In genomic region chr9:5902377-5902776, GRCh38 we compare ENCODE assay signal across 37 cellular contexts. TPM values are rescaled to one million over a fixed set of nuclear protein-coding genes. Genes with fewer than 3 reads are reported as not detected.
"Had no signal": no experiment of that assay in that cellular context is flagged by ENCODE, and none has a peak within 500 bp of the region (broad histone marks: within the 10 kb centered on the region; RNA-seq: fewer than 3 reads in every experiment).

No MANE protein-coding gene starts in this region.

- H3K27me3 Mint-ChIP-seq: activated CD4-positive, alpha-beta memory T cell treated with anti-CD3 and anti-CD28 coated beads for 36 hours; activated CD4-positive, alpha-beta T cell treated with anti-CD3 and anti-CD28 coated beads, Interleukin-2, amount 10 ng/mL, durations not matched to agents 24 days and 14 days; activated CD8-positive, alpha-beta memory T cell treated with anti-CD3 and anti-CD28 coated beads, Interleukin-2, amount 10 ng/mL, durations not matched to agents 7 days and 5 days; activated CD8-positive, alpha-beta T cell treated with anti-CD3 and anti-CD28 coated beads for 36 hours; activated naive CD4-positive, alpha-beta T cell treated with anti-CD3 and anti-CD28 coated beads, Interleukin-2, amount 10 ng/mL, durations not matched to agents 7 days and 5 days; activated naive CD4-positive, alpha-beta T cell treated with anti-CD3 and anti-CD28 coated beads, Interleukin-2, amount 50 U/mL, for 24 hours; activated naive CD8-positive, alpha-beta T cell; activated naive CD8-positive, alpha-beta T cell treated with anti-CD3 and anti-CD28 coated beads, Interleukin-2, amount 10 ng/mL, durations not matched to agents 7 days and 5 days; activated naive CD8-positive, alpha-beta T cell treated with anti-CD3 and anti-CD28 coated beads, Interleukin-2, amount 50 U/mL, for 24 hours; activated T-cell treated with anti-CD3 and anti-CD28 coated beads, Interleukin-2, amount 50 U/mL, for 24 hours; brain; T-cell had no signal

- ATAC-seq: activated CD4-positive, CD25-positive, alpha-beta regulatory T cell treated with anti-CD3 and anti-CD28 coated beads, Interleukin-2, amount 50 U/mL, for 24 hours; activated CD8-positive, alpha-beta memory T cell treated with anti-CD3 and anti-CD28 coated beads, Interleukin-2, amount 10 ng/mL, durations not matched to agents 7 days and 5 days; activated CD8-positive, alpha-beta T cell treated with anti-CD3 and anti-CD28 coated beads for 36 hours; activated naive CD8-positive, alpha-beta T cell treated with anti-CD3 and anti-CD28 coated beads, Interleukin-2, amount 50 U/mL, for 24 hours; T-cell; WTC11 had no signal

- H3K4me1 ChIP-seq: ascending aorta had no signal

- H3K4me3 Mint-ChIP-seq: activated CD4-positive, alpha-beta memory T cell treated with anti-CD3 and anti-CD28 coated beads for 36 hours; activated CD4-positive, alpha-beta T cell treated with anti-CD3 and anti-CD28 coated beads, Interleukin-2, amount 10 ng/mL, durations not matched to agents 24 days and 14 days; activated CD8-positive, alpha-beta memory T cell treated with anti-CD3 and anti-CD28 coated beads, Interleukin-2, amount 10 ng/mL, durations not matched to agents 7 days and 5 days; activated CD8-positive, alpha-beta T cell treated with anti-CD3 and anti-CD28 coated beads for 36 hours; activated naive CD4-positive, alpha-beta T cell treated with anti-CD3 and anti-CD28 coated beads, Interleukin-2, amount 10 ng/mL, durations not matched to agents 7 days and 5 days; activated naive CD4-positive, alpha-beta T cell treated with anti-CD3 and anti-CD28 coated beads, Interleukin-2, amount 50 U/mL, for 24 hours; activated naive CD8-positive, alpha-beta T cell; activated naive CD8-positive, alpha-beta T cell treated with anti-CD3 and anti-CD28 coated beads, Interleukin-2, amount 10 ng/mL, durations not matched to agents 7 days and 5 days; activated naive CD8-positive, alpha-beta T cell treated with anti-CD3 and anti-CD28 coated beads, Interleukin-2, amount 50 U/mL, for 24 hours; activated T-cell treated with anti-CD3 and anti-CD28 coated beads, Interleukin-2, amount 50 U/mL, for 24 hours; brain; T-cell; T-helper 2 cell treated with Interferon-gamma antibody and Interleukin-4, amounts not matched to agents 5 μg/mL and 100 μg/mL, for 36 hours; WTC11 had no signal

- H3K4me1 Mint-ChIP-seq: activated CD8-positive, alpha-beta memory T cell treated with anti-CD3 and anti-CD28 coated beads, Interleukin-2, amount 10 ng/mL, durations not matched to agents 7 days and 5 days; brain; WTC11 had no signal

- H3K36me3 ChIP-seq: WERI-Rb-1 had no signal

- DNase-seq: activated CD4-positive, alpha-beta memory T cell treated with anti-CD3 and anti-CD28 coated beads for 36 hours; activated CD4-positive, alpha-beta T cell treated with anti-CD3 and anti-CD28 coated beads for 4 hours; activated CD4-positive, alpha-beta T cell treated with anti-CD3 and anti-CD28 coated beads, Interleukin-2, amount 10 ng/mL, durations not matched to agents 24 days and 14 days; activated CD4-positive, alpha-beta T cell treated with anti-CD3 and anti-CD28 coated beads, Interleukin-2, amount 50 U/mL, for 1 hour; activated CD4-positive, alpha-beta T cell treated with anti-CD3 and anti-CD28 coated beads, Interleukin-2, amount 50 U/mL, for 4 hours; activated CD4-positive, CD25-positive, alpha-beta regulatory T cell; activated CD8-positive, alpha-beta memory T cell treated with anti-CD3 and anti-CD28 coated beads, Interleukin-2, amount 10 ng/mL, durations not matched to agents 7 days and 5 days; activated CD8-positive, alpha-beta memory T cell treated with anti-CD3 and anti-CD28 coated beads, Interleukin-2, amount 50 U/mL, for 48 hours; activated CD8-positive, alpha-beta T cell treated with anti-CD3 and anti-CD28 coated beads for 36 hours; activated effector memory CD4-positive, alpha-beta T cell treated with Interleukin-2 at 50 U/mL for 16 hours; activated gamma-delta T cell; activated naive CD4-positive, alpha-beta T cell treated with anti-CD3 and anti-CD28 coated beads, Interleukin-2, amount 10 ng/mL, durations not matched to agents 7 days and 5 days; activated naive CD4-positive, alpha-beta T cell treated with Interleukin-2 at 50 U/mL for 16 hours; activated naive CD8-positive, alpha-beta T cell treated with anti-CD3 and anti-CD28 coated beads, Interleukin-2, amount 10 ng/mL, durations not matched to agents 7 days and 5 days; activated naive CD8-positive, alpha-beta T cell treated with anti-CD3 and anti-CD28 coated beads, Interleukin-2, amount 50 U/mL, for 24 hours; activated T-cell treated with anti-CD3 and anti-CD28 coated beads, Interleukin-2, amount 50 U/mL, for 24 hours; activated T-cell treated with anti-CD3 and anti-CD28 coated beads, Interleukin-2, amount 50 U/mL, for 48 hours; amygdala; anterior cingulate cortex; caudate nucleus; T-cell; T-helper 2 cell; T-helper 9 cell; WERI-Rb-1 had no signal

- H3K27me3 ChIP-seq: ascending aorta, cardiac muscle cell had no signal

- H3K4me3 ChIP-seq: ascending aorta, cardiac muscle cell had no signal

- H3K27ac Mint-ChIP-seq: activated CD4-positive, alpha-beta memory T cell treated with anti-CD3 and anti-CD28 coated beads for 36 hours; activated CD4-positive, alpha-beta T cell treated with anti-CD3 and anti-CD28 coated beads, Interleukin-2, amount 10 ng/mL, durations not matched to agents 24 days and 14 days; activated CD8-positive, alpha-beta memory T cell treated with anti-CD3 and anti-CD28 coated beads, Interleukin-2, amount 10 ng/mL, durations not matched to agents 7 days and 5 days; activated CD8-positive, alpha-beta T cell treated with anti-CD3 and anti-CD28 coated beads for 36 hours; activated naive CD4-positive, alpha-beta T cell treated with anti-CD3 and anti-CD28 coated beads, Interleukin-2, amount 10 ng/mL, durations not matched to agents 7 days and 5 days; activated naive CD4-positive, alpha-beta T cell treated with anti-CD3 and anti-CD28 coated beads, Interleukin-2, amount 50 U/mL, for 24 hours; activated naive CD8-positive, alpha-beta T cell; activated naive CD8-positive, alpha-beta T cell treated with anti-CD3 and anti-CD28 coated beads, Interleukin-2, amount 10 ng/mL, durations not matched to agents 7 days and 5 days; activated naive CD8-positive, alpha-beta T cell treated with anti-CD3 and anti-CD28 coated beads, Interleukin-2, amount 50 U/mL, for 24 hours; activated T-cell treated with anti-CD3 and anti-CD28 coated beads, Interleukin-2, amount 50 U/mL, for 24 hours; activated T-helper 2 cell treated with anti-CD3 and anti-CD28 coated beads, Interferon-gamma antibody, Interleukin-2, Interleukin-4, amounts not matched to agents 10 μg/mL and 5 μg/mL and 100 μg/mL, durations not matched to agents 14 hours and 24 hours and 36 hours; brain; T-helper 2 cell treated with Interferon-gamma antibody and Interleukin-4, amounts not matched to agents 5 μg/mL and 100 μg/mL, for 36 hours; WTC11 had no signal

- H3K9me3 Mint-ChIP-seq: activated CD4-positive, alpha-beta memory T cell treated with anti-CD3 and anti-CD28 coated beads for 36 hours; activated CD8-positive, alpha-beta T cell treated with anti-CD3 and anti-CD28 coated beads for 36 hours; activated naive CD4-positive, alpha-beta T cell treated with anti-CD3 and anti-CD28 coated beads, Interleukin-2, amount 10 ng/mL, durations not matched to agents 7 days and 5 days; activated naive CD4-positive, alpha-beta T cell treated with anti-CD3 and anti-CD28 coated beads, Interleukin-2, amount 50 U/mL, for 24 hours; activated naive CD8-positive, alpha-beta T cell treated with anti-CD3 and anti-CD28 coated beads, Interleukin-2, amount 10 ng/mL, durations not matched to agents 7 days and 5 days; activated naive CD8-positive, alpha-beta T cell treated with anti-CD3 and anti-CD28 coated beads, Interleukin-2, amount 50 U/mL, for 24 hours; activated T-cell treated with anti-CD3 and anti-CD28 coated beads, Interleukin-2, amount 50 U/mL, for 24 hours; activated T-helper 2 cell treated with anti-CD3 and anti-CD28 coated beads, Interferon-gamma antibody, Interleukin-2, Interleukin-4, amounts not matched to agents 10 μg/mL and 5 μg/mL and 100 μg/mL, durations not matched to agents 14 hours and 24 hours and 36 hours; brain; T-cell; WTC11 had no signal

- H3K9me3 ChIP-seq: ascending aorta had no signal

- H3K36me3 Mint-ChIP-seq: WTC11 had no signal

RNA-seq across cellular contexts. Expression of gene MLANA, which starts 11.7 kb away (rescaled TPM):
- total RNA-seq: activated CD4-positive, alpha-beta memory T cell treated with anti-CD3 and anti-CD28 coated beads for 36 hours; activated CD4-positive, alpha-beta T cell treated with anti-CD3 and anti-CD28 coated beads, Interleukin-2, amount 10 ng/mL, durations not matched to agents 24 days and 14 days; activated CD8-positive, alpha-beta memory T cell treated with anti-CD3 and anti-CD28 coated beads, Interleukin-2, amount 10 ng/mL, durations not matched to agents 7 days and 5 days; activated CD8-positive, alpha-beta T cell treated with anti-CD3 and anti-CD28 coated beads for 36 hours; activated naive CD8-positive, alpha-beta T cell treated with anti-CD3 and anti-CD28 coated beads, Interleukin-2, amount 10 ng/mL, durations not matched to agents 7 days and 5 days; activated T-helper 2 cell treated with anti-CD3 and anti-CD28 coated beads, Interferon-gamma antibody, Interleukin-2, Interleukin-4, amounts not matched to agents 10 μg/mL and 5 μg/mL and 100 μg/mL, durations not matched to agents 14 hours and 24 hours and 36 hours; ascending aorta; bronchial epithelial cell; cardiac muscle cell; cerebellum; T-cell; T-helper 1 cell treated with Interleukin-12 subunit alpha and Interleukin-12 subunit beta and Interleukin-4 antibody, amounts not matched to agents 30 ng/mL and 1 ng/mL, for 36 hours; WTC11 had no signal
- polyA plus RNA-seq: adipose tissue had no signal
